Comparison of ENCODE assay signal across 24 cellular contexts in the genomic region with DNA sequence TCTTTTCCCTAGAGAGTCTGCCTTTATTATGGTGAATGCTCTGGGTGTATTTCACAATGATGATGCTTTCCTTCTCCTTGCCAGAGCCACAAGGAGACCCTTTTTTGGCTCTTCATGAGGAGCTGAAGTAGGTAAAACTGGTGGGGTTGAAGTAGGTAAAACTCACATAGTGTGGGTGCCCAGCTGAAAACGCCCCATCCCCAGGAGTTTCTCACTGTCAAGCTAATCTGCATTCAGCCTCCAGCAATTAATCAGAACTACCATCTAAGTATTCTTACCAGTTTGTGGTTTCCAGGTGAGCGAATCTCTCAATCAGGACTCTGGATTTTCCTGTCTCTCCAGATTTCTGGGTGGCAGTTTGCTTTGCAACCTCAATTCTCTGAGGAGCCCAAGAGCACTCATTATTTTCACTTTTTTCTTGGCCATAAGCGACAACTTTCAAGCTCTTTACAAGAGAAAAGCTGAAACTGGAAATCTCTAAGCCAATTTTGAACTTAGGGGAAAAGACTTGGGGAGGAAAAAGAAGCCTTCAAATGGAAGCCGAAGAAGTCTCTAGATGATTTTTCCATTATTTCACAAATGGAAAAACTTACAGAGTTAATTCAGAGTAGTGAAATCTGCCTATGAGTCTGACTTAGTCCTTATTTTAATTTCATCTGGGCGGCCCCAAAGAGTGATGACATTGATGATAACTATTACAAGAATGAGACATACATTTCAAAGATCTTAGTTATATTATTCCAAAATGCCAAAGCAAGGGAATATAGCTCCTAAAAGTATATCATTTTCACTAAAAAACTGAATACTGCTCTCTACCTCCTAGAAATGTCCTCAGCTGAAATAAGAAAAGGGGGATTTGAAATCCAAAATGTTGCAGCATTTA.
DNase-seq lines count a peak whose midpoint lies in the region; FAIRE-seq and TF ChIP-seq lines count a peak whose summit lies in the region.
"Had no signal": no experiment of that assay in that cellular context is flagged by ENCODE, and none has a peak within 500 bp of the region (broad histone marks: within the 10 kb centered on the region; RNA-seq: fewer than 3 reads in every experiment).

No MANE protein-coding gene starts in this region.

- H3K27ac ChIP-seq in BLaER1 (no peak overlapping the region), brain microvascular endothelial cell (no peak overlapping the region), mesendoderm (ENCODE audit: low read depth, low read length) (no peak overlapping the region), SJCRH30 (no peak overlapping the region)
- H3K27ac ChIP-seq: dorsolateral prefrontal cortex, gastrocnemius medialis, ovary, testis had no signal

- no peak overlapping the region for H2BK15ac ChIP-seq in mesendoderm (replicated peaks; ENCODE audit: low read depth)

- no peak for FAIRE-seq in D721Med (lab: Jason Lieb, UNC)

- no CpG with 5 or more reads among the region's 5 CpGs for WGBS in mesendoderm (ENCODE audit: extremely low coverage, insufficient coverage, low lambda C conversion rate)

- DNase-seq in ELR (ENCODE audit: low read depth) (peak; percentile 55), brain microvascular endothelial cell (peak; percentile 27), mesendoderm (peak; percentile 10), kidney tubule cell (ENCODE audit: low spot score) (no peak), SJCRH30 (no peak), D721Med (ENCODE audit: insufficient read length, low spot score) (no peak)
- DNase-seq: activated CD4-positive, alpha-beta T cell treated with anti-CD3 and anti-CD28 coated beads, Interleukin-2, amount 10 ng/mL, durations not matched to agents 24 days and 14 days; activated CD8-positive, alpha-beta memory T cell treated with anti-CD3 and anti-CD28 coated beads, Interleukin-2, amount 50 U/mL, for 4 hours; activated effector memory CD4-positive, alpha-beta T cell treated with Interleukin-2 at 50 U/mL for 16 hours; caudate nucleus; CD8-positive, alpha-beta T cell; dorsolateral prefrontal cortex; gastrocnemius medialis; MM.1S; naive thymus-derived CD8-positive, alpha-beta T cell; NCI-H146; NCI-H226; OCI-M1; ovary; right cardiac atrium; SHP77; stimulated activated CD8-positive, alpha-beta memory T cell treated with anti-CD3 and anti-CD28 coated beads, Interleukin-4, amount 100 ng/mL, for 48 hours; testis had no signal

- H4K20me1 ChIP-seq in BLaER1 = no peaks in the 10 kb centered on the region

- no peak overlapping the region for H3K4ac ChIP-seq in mesendoderm (ENCODE audit: low read depth, low read length)

- no peak overlapping the region for H4K5ac ChIP-seq in mesendoderm (ENCODE audit: low read length)

- no peak overlapping the region for H2BK120ac ChIP-seq in mesendoderm (ENCODE audit: low read depth, low read length)

- H3K36me3 ChIP-seq in BLaER1 (no peaks in the 10 kb centered on the region), brain microvascular endothelial cell (replicated peaks) (no peaks in the 10 kb centered on the region), mesendoderm (ENCODE audit: control insufficient read depth, insufficient read depth, low read length) (no peaks in the 10 kb centered on the region), SJCRH30 (no peaks in the 10 kb centered on the region)
- H3K36me3 ChIP-seq: gastrocnemius medialis, ovary had no signal

- H3K27me3 ChIP-seq in BLaER1 (no peaks in the 10 kb centered on the region), brain microvascular endothelial cell (replicated peaks) (no peaks in the 10 kb centered on the region), mesendoderm (ENCODE audit: insufficient read depth, low read length, poor library complexity) (no peaks in the 10 kb centered on the region), SJCRH30 (no peaks in the 10 kb centered on the region)
- H3K27me3 ChIP-seq: dorsolateral prefrontal cortex, gastrocnemius medialis, ovary, testis had no signal

- H3K4me3 ChIP-seq in BLaER1 (no peak overlapping the region), brain microvascular endothelial cell (ENCODE audit: low read depth, low read length) (no peak overlapping the region), mesendoderm (ENCODE audit: low read length) (no peak overlapping the region), SJCRH30 (no peak overlapping the region)
- H3K4me3 ChIP-seq: dorsolateral prefrontal cortex, gastrocnemius medialis, ovary, testis had no signal

- H3K4me1 ChIP-seq in BLaER1 (peaks cover 8% of the 10 kb centered on the region; the same call in 1 of the 2 replicates), mesendoderm (ENCODE audit: control insufficient read depth, low read depth, low read length) (no peaks in the 10 kb centered on the region), SJCRH30 (no peaks in the 10 kb centered on the region)
- H3K4me1 ChIP-seq: gastrocnemius medialis, testis had no signal

- H3K9me3 ChIP-seq in BLaER1 (no peaks in the 10 kb centered on the region), SJCRH30 (replicated peaks) (no peaks in the 10 kb centered on the region)
- H3K9me3 ChIP-seq: gastrocnemius medialis, ovary, testis had no signal

- no peak overlapping the region for H4K8ac ChIP-seq in mesendoderm (ENCODE audit: low read depth, low read length)

- no peaks in the 10 kb centered on the region for H3K79me1 ChIP-seq in mesendoderm (ENCODE audit: low read length)

- no peak overlapping the region for H3K56ac ChIP-seq in mesendoderm (ENCODE audit: low read length)

- H3K18ac ChIP-seq in mesendoderm (ENCODE audit: low read length) = no peak overlapping the region

- in situ Hi-C loops in brain microvascular endothelial cell (cut with HindIII; ENCODE audit: low pct_ligation_motif_present, low sequenced_read_pairs) = no loop called here

- TF ChIP-seq CTCF in brain microvascular endothelial cell (IDR thresholded peaks at IDR 0.05; ENCODE audit: low read depth, low read length, missing control alignments) (no peak), D721Med (IDR thresholded peaks at IDR 0.05; ENCODE audit: insufficient read depth, missing control alignments) (no peak)

- H3K9ac ChIP-seq in BLaER1 (no peak overlapping the region), mesendoderm (ENCODE audit: low read length) (no peak overlapping the region)

- no peak overlapping the region for H3K23ac ChIP-seq in mesendoderm (ENCODE audit: low read length)

- H3K4me2 ChIP-seq in BLaER1 = peak overlapping the region; percentile 2; the same call in 1 of the 2 replicates
- H3K4me2 ChIP-seq in mesendoderm (ENCODE audit: low read length) = no peak overlapping the region

- no peak overlapping the region for H2AK5ac ChIP-seq in mesendoderm (ENCODE audit: low read length)

- H3K79me2 ChIP-seq in mesendoderm (ENCODE audit: control insufficient read depth, insufficient read depth, low read length) = no peaks in the 10 kb centered on the region

- no peak overlapping the region for H2BK5ac ChIP-seq in mesendoderm (ENCODE audit: low read length)

Comparison
In these comparisons a context has a peak if more than half of its experiments do, and no peak if none do; other contexts are left out.
1. DNase-seq: peak in ELR (single experiment), brain microvascular endothelial cell (single experiment) and mesendoderm (single experiment); none in kidney tubule cell (single experiment), SJCRH30 (0 of 2) and D721Med (single experiment).